Comparison of ENCODE assay signal across 32 cellular contexts in genomic region chr2:164871404-164871803, GRCh38.
"Had no signal": no experiment of that assay in that cellular context is flagged by ENCODE, and none has a peak within 500 bp of the region (broad histone marks: within the 10 kb centered on the region; RNA-seq: fewer than 3 reads in every experiment).

No MANE protein-coding gene starts in this region.

- H3K4me2 ChIP-seq: neural progenitor cell, smooth muscle cell had no signal

- H3K9ac ChIP-seq: neural progenitor cell, parathyroid adenoma had no signal

- DNase-seq: naive B cell; naive thymus-derived CD8-positive, alpha-beta T cell; nephron progenitor cell; occipital lobe; ovary; posterior cingulate gyrus; psoas muscle; retina; right cardiac atrium; stimulated activated CD4-positive, alpha-beta T cell treated with anti-CD3 and anti-CD28 coated beads, Interleukin-12 subunit alpha, Interleukin-12 subunit beta, amount 100 ng/mL, for 4 hours; stimulated activated CD4-positive, alpha-beta T cell treated with anti-CD3 and anti-CD28 coated beads, Interleukin-1b, Interleukin-23, amount 100 ng/mL, for 48 hours; stimulated activated CD4-positive, alpha-beta T cell treated with anti-CD3 and anti-CD28 coated beads, Interleukin-4, amount 100 ng/mL, for 1 hour; stimulated activated CD4-positive, alpha-beta T cell treated with anti-CD3 and anti-CD28 coated beads, Interleukin-4, amount 100 ng/mL, for 4 hours; stimulated activated CD8-positive, alpha-beta memory T cell treated with anti-CD3 and anti-CD28 coated beads, Interleukin-4, amount 100 ng/mL, for 48 hours; stimulated activated naive CD4-positive, alpha-beta T cell; stimulated activated naive CD8-positive, alpha-beta T cell treated with anti-CD3 and anti-CD28 coated beads, Interleukin-15, amount 100 ng/mL, for 72 hours; stimulated activated naive CD8-positive, alpha-beta T cell treated with anti-CD3 and anti-CD28 coated beads, Interleukin-15, Interleukin-2, amounts not matched to agents 100 U/mL and 50 U/mL, for 24 hours; substantia nigra; testis; tibial artery; transverse colon; upper lobe of right lung; uterus had no signal

- H3K4me1 ChIP-seq: parathyroid adenoma, psoas muscle, testis, tibial artery, upper lobe of right lung, uterus had no signal

- H2AFZ ChIP-seq: neural progenitor cell, parathyroid adenoma had no signal

- H3K27me3 ChIP-seq: neural progenitor cell, ovary, spleen, suprapubic skin, testis, tibial artery, transverse colon, upper lobe of right lung, uterus had no signal

- H3K36me3 ChIP-seq: neural progenitor cell, ovary, spleen, suprapubic skin, tibial artery, transverse colon, upper lobe of right lung, uterus had no signal

- H3K9me3 ChIP-seq: ovary, psoas muscle, spleen, suprapubic skin, testis, tibial artery, transverse colon, upper lobe of right lung, uterus had no signal

- ATAC-seq: naive thymus-derived CD8-positive, alpha-beta T cell; natural killer cell treated with Interleukin-12 subunit alpha and Interleukin-12 subunit beta and Interleukin-15 and Interleukin-18, amount 100 ng/mL, for 72 hours; psoas muscle; right cardiac atrium; sciatic nerve; stimulated activated memory B cell treated with anti-CD40 and anti-IgM and Interleukin-4, amounts not matched to agents 10 μg/mL and 1 μg/mL and 100 μg/mL, for 72 hours; stimulated activated naive CD8-positive, alpha-beta T cell treated with anti-CD3 and anti-CD28 coated beads, Interleukin-15, amount 100 ng/mL, for 72 hours; stimulated activated naive CD8-positive, alpha-beta T cell treated with anti-CD3 and anti-CD28 coated beads, Interleukin-15, Interleukin-2, amounts not matched to agents 100 U/mL and 50 U/mL, for 24 hours; upper lobe of right lung had no signal

- H3K27ac ChIP-seq: neural progenitor cell, ovary, parathyroid adenoma, psoas muscle, skin epidermis, spleen, suprapubic skin, testis, tibial artery, transverse colon, upper lobe of right lung, uterus had no signal

- H3K79me2 ChIP-seq: parathyroid adenoma had no signal

- H3K4me3 ChIP-seq: neural progenitor cell, ovary, psoas muscle, skin epidermis, smooth muscle cell, spleen, suprapubic skin, testis, tibial artery, transverse colon, upper lobe of right lung, uterus had no signal
